In the genomic region with DNA sequence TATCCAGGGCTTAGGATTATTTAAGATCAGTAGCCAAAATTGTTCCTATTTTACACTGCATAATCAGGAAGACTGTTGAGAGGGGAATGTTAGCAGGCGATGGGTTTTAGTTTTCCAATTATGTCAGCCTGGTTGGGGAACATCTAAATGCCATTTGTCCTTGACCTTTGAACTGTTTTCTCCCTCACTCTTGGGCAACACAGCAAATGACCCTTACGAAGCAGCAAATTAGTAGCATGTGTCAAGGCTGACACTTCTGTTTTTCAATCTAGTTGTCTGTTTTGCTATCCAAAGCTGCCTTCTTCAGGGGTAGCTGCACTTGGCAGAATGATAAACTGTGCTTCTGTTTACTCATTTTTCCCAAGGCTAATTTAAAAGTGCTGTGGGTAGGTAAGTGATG, we compare ENCODE assay signal across 1 cellular context.
TF ChIP-seq lines count a peak whose summit lies in the region.

No MANE protein-coding gene starts in this region.

TF ChIP-seq in HepG2, 621 proteins besides CTCF, POLR2A, EP300 and RAD21 (continued from another document and continues in another):
- TF ChIP-seq, protein P1, sequence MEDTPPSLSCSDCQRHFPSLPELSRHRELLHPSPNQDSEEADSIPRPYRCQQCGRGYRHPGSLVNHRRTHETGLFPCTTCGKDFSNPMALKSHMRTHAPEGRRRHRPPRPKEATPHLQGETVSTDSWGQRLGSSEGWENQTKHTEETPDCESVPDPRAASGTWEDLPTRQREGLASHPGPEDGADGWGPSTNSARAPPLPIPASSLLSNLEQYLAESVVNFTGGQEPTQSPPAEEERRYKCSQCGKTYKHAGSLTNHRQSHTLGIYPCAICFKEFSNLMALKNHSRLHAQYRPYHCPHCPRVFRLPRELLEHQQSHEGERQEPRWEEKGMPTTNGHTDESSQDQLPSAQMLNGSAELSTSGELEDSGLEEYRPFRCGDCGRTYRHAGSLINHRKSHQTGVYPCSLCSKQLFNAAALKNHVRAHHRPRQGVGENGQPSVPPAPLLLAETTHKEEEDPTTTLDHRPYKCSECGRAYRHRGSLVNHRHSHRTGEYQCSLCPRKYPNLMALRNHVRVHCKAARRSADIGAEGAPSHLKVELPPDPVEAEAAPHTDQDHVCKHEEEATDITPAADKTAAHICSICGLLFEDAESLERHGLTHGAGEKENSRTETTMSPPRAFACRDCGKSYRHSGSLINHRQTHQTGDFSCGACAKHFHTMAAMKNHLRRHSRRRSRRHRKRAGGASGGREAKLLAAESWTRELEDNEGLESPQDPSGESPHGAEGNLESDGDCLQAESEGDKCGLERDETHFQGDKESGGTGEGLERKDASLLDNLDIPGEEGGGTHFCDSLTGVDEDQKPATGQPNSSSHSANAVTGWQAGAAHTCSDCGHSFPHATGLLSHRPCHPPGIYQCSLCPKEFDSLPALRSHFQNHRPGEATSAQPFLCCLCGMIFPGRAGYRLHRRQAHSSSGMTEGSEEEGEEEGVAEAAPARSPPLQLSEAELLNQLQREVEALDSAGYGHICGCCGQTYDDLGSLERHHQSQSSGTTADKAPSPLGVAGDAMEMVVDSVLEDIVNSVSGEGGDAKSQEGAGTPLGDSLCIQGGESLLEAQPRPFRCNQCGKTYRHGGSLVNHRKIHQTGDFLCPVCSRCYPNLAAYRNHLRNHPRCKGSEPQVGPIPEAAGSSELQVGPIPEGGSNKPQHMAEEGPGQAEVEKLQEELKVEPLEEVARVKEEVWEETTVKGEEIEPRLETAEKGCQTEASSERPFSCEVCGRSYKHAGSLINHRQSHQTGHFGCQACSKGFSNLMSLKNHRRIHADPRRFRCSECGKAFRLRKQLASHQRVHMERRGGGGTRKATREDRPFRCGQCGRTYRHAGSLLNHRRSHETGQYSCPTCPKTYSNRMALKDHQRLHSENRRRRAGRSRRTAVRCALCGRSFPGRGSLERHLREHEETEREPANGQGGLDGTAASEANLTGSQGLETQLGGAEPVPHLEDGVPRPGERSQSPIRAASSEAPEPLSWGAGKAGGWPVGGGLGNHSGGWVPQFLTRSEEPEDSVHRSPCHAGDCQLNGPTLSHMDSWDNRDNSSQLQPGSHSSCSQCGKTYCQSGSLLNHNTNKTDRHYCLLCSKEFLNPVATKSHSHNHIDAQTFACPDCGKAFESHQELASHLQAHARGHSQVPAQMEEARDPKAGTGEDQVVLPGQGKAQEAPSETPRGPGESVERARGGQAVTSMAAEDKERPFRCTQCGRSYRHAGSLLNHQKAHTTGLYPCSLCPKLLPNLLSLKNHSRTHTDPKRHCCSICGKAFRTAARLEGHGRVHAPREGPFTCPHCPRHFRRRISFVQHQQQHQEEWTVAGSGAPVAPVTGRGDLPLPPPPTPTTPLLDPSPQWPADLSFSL (CRISPR knock-in tag; IDR thresholded peaks at IDR 0.05), result no peak
- no peak for TF ChIP-seq FOXP1 (IDR thresholded peaks at IDR 0.05)
- peak; percentile 61 for TF ChIP-seq FOXP1 (CRISPR knock-in tag; IDR thresholded peaks at IDR 0.05)
- TF ChIP-seq ZMYM4 (CRISPR knock-in tag; IDR thresholded peaks at IDR 0.05), result peak; percentile 75
- peak; percentile 62 for TF ChIP-seq MED1 (CRISPR knock-in tag; IDR thresholded peaks at IDR 0.05)
- no peak for TF ChIP-seq CREB1 (IDR thresholded peaks at IDR 0.05)
- TF ChIP-seq CREB1 (CRISPR knock-in tag; IDR thresholded peaks at IDR 0.05), result peak; percentile 30; the same call in 1 of the 2 replicates
- no peak for TF ChIP-seq NBN (conservative IDR thresholded peaks at IDR 0.05)
- peak; percentile 65 for TF ChIP-seq RARA (CRISPR knock-in tag; IDR thresholded peaks at IDR 0.05)
- peak; percentile 46; the same call in 1 of the 2 replicates for TF ChIP-seq GATAD2A (CRISPR knock-in tag; IDR thresholded peaks at IDR 0.05)
- TF ChIP-seq, protein P2, sequence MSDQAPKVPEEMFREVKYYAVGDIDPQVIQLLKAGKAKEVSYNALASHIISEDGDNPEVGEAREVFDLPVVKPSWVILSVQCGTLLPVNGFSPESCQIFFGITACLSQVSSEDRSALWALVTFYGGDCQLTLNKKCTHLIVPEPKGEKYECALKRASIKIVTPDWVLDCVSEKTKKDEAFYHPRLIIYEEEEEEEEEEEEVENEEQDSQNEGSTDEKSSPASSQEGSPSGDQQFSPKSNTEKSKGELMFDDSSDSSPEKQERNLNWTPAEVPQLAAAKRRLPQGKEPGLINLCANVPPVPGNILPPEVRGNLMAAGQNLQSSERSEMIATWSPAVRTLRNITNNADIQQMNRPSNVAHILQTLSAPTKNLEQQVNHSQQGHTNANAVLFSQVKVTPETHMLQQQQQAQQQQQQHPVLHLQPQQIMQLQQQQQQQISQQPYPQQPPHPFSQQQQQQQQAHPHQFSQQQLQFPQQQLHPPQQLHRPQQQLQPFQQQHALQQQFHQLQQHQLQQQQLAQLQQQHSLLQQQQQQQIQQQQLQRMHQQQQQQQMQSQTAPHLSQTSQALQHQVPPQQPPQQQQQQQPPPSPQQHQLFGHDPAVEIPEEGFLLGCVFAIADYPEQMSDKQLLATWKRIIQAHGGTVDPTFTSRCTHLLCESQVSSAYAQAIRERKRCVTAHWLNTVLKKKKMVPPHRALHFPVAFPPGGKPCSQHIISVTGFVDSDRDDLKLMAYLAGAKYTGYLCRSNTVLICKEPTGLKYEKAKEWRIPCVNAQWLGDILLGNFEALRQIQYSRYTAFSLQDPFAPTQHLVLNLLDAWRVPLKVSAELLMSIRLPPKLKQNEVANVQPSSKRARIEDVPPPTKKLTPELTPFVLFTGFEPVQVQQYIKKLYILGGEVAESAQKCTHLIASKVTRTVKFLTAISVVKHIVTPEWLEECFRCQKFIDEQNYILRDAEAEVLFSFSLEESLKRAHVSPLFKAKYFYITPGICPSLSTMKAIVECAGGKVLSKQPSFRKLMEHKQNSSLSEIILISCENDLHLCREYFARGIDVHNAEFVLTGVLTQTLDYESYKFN (CRISPR knock-in tag; conservative IDR thresholded peaks at IDR 0.05), result peak; percentile 73
- 0 out of 2 replicates have a peak, but pooled peaks have one; percentile 22 for TF ChIP-seq NCOA2 (CRISPR knock-in tag; IDR thresholded peaks at IDR 0.05)
- TF ChIP-seq, protein P3, sequence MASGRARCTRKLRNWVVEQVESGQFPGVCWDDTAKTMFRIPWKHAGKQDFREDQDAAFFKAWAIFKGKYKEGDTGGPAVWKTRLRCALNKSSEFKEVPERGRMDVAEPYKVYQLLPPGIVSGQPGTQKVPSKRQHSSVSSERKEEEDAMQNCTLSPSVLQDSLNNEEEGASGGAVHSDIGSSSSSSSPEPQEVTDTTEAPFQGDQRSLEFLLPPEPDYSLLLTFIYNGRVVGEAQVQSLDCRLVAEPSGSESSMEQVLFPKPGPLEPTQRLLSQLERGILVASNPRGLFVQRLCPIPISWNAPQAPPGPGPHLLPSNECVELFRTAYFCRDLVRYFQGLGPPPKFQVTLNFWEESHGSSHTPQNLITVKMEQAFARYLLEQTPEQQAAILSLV (CRISPR knock-in tag; IDR thresholded peaks at IDR 0.05; ENCODE audit: borderline replicate concordance), result no peak
- TF ChIP-seq ESRRA (CRISPR knock-in tag; IDR thresholded peaks at IDR 0.05; ENCODE audit: low read depth), result peak; percentile 68; the same call in 1 of the 2 replicates
- peak; percentile 80 for TF ChIP-seq NR2F6 (IDR thresholded peaks at IDR 0.05)
- TF ChIP-seq NR2F6 (CRISPR knock-in tag; IDR thresholded peaks at IDR 0.05), result peak; percentile 83
- TF ChIP-seq CEBPB (IDR thresholded peaks at IDR 0.05; ENCODE audit: borderline replicate concordance, low read depth, low read length), result peak; percentile 44; the same call in 1 of the 2 replicates
- TF ChIP-seq, protein P4, sequence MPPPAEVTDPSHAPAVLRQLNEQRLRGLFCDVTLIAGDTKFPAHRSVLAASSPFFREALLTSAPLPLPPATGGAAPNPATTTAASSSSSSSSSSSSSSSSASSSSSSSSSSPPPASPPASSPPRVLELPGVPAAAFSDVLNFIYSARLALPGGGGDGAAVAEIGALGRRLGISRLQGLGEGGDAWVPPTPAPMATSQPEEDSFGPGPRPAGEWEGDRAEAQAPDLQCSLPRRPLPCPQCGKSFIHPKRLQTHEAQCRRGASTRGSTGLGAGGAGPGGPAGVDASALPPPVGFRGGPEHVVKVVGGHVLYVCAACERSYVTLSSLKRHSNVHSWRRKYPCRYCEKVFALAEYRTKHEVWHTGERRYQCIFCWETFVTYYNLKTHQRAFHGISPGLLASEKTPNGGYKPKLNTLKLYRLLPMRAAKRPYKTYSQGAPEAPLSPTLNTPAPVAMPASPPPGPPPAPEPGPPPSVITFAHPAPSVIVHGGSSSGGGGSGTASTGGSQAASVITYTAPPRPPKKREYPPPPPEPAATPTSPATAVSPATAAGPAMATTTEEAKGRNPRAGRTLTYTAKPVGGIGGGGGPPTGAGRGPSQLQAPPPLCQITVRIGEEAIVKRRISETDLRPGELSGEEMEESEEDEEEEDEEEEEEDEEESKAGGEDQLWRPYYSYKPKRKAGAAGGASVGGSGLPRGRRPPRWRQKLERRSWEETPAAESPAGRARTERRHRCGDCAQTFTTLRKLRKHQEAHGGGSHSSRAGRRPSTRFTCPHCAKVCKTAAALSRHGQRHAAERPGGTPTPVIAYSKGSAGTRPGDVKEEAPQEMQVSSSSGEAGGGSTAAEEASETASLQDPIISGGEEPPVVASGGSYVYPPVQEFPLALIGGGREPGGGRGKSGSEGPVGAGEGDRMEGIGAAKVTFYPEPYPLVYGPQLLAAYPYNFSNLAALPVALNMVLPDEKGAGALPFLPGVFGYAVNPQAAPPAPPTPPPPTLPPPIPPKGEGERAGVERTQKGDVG (CRISPR knock-in tag; IDR thresholded peaks at IDR 0.05; ENCODE audit: borderline replicate concordance), result no peak
- TF ChIP-seq ZSCAN30 (CRISPR knock-in tag; IDR thresholded peaks at IDR 0.05), result no peak
- TF ChIP-seq, protein P5, sequence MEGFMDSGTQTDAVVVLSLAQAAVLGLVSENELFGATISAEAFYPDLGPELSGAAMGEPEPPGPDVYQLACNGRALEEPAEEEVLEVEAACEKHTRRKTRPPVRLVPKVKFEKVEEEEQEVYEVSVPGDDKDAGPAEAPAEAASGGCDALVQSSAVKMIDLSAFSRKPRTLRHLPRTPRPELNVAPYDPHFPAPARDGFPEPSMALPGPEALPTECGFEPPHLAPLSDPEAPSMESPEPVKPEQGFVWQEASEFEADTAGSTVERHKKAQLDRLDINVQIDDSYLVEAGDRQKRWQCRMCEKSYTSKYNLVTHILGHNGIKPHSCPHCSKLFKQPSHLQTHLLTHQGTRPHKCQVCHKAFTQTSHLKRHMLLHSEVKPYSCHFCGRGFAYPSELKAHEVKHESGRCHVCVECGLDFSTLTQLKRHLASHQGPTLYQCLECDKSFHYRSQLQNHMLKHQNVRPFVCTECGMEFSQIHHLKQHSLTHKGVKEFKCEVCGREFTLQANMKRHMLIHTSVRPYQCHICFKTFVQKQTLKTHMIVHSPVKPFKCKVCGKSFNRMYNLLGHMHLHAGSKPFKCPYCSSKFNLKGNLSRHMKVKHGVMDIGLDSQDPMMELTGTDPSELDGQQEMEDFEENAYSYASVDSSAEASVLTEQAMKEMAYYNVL (CRISPR knock-in tag; IDR thresholded peaks at IDR 0.05; ENCODE audit: borderline replicate concordance), result peak; percentile 43; the same call in 1 of the 2 replicates
- no peak for TF ChIP-seq ZNF644 (CRISPR knock-in tag; IDR thresholded peaks at IDR 0.05; ENCODE audit: low read depth)
- TF ChIP-seq HNF4G (IDR thresholded peaks at IDR 0.05; ENCODE audit: borderline replicate concordance, low read depth, low read length), result peak; percentile 39; the same call in 1 of the 2 replicates
- no peak for TF ChIP-seq HNF4G (CRISPR knock-in tag; IDR thresholded peaks at IDR 0.05; ENCODE audit: borderline replicate concordance, low read depth)
- TF ChIP-seq FOXO1 (CRISPR knock-in tag; IDR thresholded peaks at IDR 0.05), result peak; percentile 66; the same call in 1 of the 2 replicates
- TF ChIP-seq, protein P6, sequence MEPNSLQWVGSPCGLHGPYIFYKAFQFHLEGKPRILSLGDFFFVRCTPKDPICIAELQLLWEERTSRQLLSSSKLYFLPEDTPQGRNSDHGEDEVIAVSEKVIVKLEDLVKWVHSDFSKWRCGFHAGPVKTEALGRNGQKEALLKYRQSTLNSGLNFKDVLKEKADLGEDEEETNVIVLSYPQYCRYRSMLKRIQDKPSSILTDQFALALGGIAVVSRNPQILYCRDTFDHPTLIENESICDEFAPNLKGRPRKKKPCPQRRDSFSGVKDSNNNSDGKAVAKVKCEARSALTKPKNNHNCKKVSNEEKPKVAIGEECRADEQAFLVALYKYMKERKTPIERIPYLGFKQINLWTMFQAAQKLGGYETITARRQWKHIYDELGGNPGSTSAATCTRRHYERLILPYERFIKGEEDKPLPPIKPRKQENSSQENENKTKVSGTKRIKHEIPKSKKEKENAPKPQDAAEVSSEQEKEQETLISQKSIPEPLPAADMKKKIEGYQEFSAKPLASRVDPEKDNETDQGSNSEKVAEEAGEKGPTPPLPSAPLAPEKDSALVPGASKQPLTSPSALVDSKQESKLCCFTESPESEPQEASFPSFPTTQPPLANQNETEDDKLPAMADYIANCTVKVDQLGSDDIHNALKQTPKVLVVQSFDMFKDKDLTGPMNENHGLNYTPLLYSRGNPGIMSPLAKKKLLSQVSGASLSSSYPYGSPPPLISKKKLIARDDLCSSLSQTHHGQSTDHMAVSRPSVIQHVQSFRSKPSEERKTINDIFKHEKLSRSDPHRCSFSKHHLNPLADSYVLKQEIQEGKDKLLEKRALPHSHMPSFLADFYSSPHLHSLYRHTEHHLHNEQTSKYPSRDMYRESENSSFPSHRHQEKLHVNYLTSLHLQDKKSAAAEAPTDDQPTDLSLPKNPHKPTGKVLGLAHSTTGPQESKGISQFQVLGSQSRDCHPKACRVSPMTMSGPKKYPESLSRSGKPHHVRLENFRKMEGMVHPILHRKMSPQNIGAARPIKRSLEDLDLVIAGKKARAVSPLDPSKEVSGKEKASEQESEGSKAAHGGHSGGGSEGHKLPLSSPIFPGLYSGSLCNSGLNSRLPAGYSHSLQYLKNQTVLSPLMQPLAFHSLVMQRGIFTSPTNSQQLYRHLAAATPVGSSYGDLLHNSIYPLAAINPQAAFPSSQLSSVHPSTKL (CRISPR knock-in tag; IDR thresholded peaks at IDR 0.05), result peak; percentile 51
- TF ChIP-seq, protein P7, sequence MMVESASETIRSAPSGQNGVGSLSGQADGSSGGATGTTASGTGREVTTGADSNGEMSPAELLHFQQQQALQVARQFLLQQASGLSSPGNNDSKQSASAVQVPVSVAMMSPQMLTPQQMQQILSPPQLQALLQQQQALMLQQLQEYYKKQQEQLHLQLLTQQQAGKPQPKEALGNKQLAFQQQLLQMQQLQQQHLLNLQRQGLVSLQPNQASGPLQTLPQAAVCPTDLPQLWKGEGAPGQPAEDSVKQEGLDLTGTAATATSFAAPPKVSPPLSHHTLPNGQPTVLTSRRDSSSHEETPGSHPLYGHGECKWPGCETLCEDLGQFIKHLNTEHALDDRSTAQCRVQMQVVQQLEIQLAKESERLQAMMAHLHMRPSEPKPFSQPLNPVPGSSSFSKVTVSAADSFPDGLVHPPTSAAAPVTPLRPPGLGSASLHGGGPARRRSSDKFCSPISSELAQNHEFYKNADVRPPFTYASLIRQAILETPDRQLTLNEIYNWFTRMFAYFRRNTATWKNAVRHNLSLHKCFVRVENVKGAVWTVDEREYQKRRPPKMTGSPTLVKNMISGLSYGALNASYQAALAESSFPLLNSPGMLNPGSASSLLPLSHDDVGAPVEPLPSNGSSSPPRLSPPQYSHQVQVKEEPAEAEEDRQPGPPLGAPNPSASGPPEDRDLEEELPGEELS (CRISPR knock-in tag; IDR thresholded peaks at IDR 0.05), result peak; percentile 60; the same call in 1 of the 2 replicates
- TF ChIP-seq SOX6 (IDR thresholded peaks at IDR 0.05), result no peak
- TF ChIP-seq SOX6 (CRISPR knock-in tag; IDR thresholded peaks at IDR 0.05), result peak; percentile 35; the same call in 1 of the 2 replicates
- TF ChIP-seq, protein P8, sequence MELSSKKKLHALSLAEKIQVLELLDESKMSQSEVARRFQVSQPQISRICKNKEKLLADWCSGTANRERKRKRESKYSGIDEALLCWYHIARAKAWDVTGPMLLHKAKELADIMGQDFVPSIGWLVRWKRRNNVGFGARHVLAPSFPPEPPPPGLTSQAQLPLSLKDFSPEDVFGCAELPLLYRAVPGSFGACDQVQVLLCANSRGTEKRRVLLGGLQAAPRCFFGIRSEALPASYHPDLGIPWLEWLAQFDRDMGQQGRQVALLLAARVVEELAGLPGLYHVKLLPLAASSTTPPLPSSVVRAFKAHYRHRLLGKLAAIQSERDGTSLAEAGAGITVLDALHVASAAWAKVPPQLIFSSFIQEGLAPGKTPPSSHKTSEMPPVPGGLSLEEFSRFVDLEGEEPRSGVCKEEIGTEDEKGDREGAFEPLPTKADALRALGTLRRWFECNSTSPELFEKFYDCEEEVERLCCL (CRISPR knock-in tag; IDR thresholded peaks at IDR 0.05; ENCODE audit: borderline replicate concordance), result no peak
